ENCODE assay signal across 1 cellular context in the genomic region with DNA sequence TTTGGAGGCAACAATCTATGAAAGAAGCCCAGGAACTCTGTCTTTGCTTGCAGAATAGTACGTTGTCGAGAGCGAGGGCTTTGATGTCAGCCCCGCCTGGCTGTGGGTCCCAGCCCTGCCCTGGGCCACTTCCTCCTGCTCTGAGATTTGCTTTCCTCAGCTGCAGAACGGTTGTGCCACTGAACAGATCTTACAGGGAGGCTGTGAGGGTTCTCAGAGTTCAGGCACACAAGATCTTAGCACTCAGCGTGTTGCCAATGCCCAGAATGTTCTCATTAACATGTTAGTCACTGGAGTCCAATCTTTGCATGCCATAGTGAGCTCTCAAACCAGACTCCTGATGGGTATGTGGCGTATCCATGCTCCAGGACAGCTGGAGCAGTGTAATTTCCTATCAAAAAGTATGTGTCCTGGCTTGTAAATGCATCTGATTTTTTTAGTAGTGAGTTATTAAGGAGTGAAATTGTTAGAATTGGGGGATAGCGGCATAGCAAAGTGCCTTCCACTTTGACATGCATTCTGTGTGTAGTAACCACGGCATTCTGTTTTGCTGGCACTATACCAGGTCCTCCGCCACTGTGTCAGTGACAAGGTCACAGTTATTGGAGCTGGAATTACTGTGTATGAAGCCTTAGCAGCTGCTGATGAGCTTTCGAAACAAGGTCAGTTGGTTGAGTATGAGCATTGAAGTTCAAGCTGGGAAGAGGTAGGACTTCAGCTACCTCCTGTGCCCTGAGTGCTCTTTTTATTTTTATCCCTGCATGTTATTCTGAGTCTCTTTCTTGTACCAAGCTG.
TF ChIP-seq lines count a peak whose summit lies in the region.

No MANE protein-coding gene starts in this region.

TF ChIP-seq in HepG2, 621 proteins besides CTCF, POLR2A, EP300 and RAD21:
- TF ChIP-seq TBX2 (CRISPR knock-in tag; IDR thresholded peaks at IDR 0.05; ENCODE audit: borderline replicate concordance) (no peak), KMT2B (CRISPR knock-in tag; IDR thresholded peaks at IDR 0.05) (no peak), TOPORS (CRISPR knock-in tag; IDR thresholded peaks at IDR 0.05) (no peak), ZNF20 (CRISPR knock-in tag; IDR thresholded peaks at IDR 0.05) (no peak), NR2F2 (IDR thresholded peaks at IDR 0.05; ENCODE audit: borderline replicate concordance, low read depth) (no peak), FOXJ3 (CRISPR knock-in tag; IDR thresholded peaks at IDR 0.05; ENCODE audit: borderline replicate concordance) (no peak), GATAD1 (CRISPR knock-in tag; IDR thresholded peaks at IDR 0.05) (no peak), ZNF7 (CRISPR knock-in tag; IDR thresholded peaks at IDR 0.05) (no peak), ZXDC (CRISPR knock-in tag; IDR thresholded peaks at IDR 0.05) (no peak)
- TF ChIP-seq, protein P1, sequence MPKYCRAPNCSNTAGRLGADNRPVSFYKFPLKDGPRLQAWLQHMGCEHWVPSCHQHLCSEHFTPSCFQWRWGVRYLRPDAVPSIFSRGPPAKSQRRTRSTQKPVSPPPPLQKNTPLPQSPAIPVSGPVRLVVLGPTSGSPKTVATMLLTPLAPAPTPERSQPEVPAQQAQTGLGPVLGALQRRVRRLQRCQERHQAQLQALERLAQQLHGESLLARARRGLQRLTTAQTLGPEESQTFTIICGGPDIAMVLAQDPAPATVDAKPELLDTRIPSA (CRISPR knock-in tag; IDR thresholded peaks at IDR 0.05; ENCODE audit: borderline replicate concordance) = no peak
- TF ChIP-seq, protein P2, sequence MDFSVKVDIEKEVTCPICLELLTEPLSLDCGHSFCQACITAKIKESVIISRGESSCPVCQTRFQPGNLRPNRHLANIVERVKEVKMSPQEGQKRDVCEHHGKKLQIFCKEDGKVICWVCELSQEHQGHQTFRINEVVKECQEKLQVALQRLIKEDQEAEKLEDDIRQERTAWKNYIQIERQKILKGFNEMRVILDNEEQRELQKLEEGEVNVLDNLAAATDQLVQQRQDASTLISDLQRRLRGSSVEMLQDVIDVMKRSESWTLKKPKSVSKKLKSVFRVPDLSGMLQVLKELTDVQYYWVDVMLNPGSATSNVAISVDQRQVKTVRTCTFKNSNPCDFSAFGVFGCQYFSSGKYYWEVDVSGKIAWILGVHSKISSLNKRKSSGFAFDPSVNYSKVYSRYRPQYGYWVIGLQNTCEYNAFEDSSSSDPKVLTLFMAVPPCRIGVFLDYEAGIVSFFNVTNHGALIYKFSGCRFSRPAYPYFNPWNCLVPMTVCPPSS (IDR thresholded peaks at IDR 0.05) = no peak
